Comparison of ENCODE assay signal across 16 cellular contexts in genomic region chr20:60054716-60055371, GRCh38.
DNase-seq lines count a peak whose midpoint lies in the region; ATAC-seq and TF ChIP-seq lines count a peak whose summit lies in the region.
"Had no signal": no experiment of that assay in that cellular context is flagged by ENCODE, and none has a peak within 500 bp of the region (broad histone marks: within the 10 kb centered on the region; RNA-seq: fewer than 3 reads in every experiment).

No MANE protein-coding gene starts in this region.

- H3K27ac ChIP-seq in osteoblast (ENCODE audit: low read depth, low read length) = no peak overlapping the region
- H3K27ac ChIP-seq: SJSA1, tibial artery had no signal

- H3K4me3 ChIP-seq in osteoblast (ENCODE audit: insufficient read depth, low read length) = no peak overlapping the region
- H3K4me3 ChIP-seq: SJSA1, tibial artery had no signal

- H3K79me2 ChIP-seq in osteoblast (ENCODE audit: insufficient read depth, low read length) = no peaks in the 10 kb centered on the region

- H3K9me3 Mint-ChIP-seq in T-helper 1 cell treated with Interleukin-12 subunit alpha and Interleukin-12 subunit beta and Interleukin-4 antibody, amounts not matched to agents 30 μg/mL and 1 μg/mL, for 36 hours = no peaks in the 10 kb centered on the region
- H3K9me3 Mint-ChIP-seq in activated CD4-positive, alpha-beta memory T cell treated with anti-CD3 and anti-CD28 coated beads, Interleukin-2, amount 10 ng/mL, durations not matched to agents 7 days and 5 days = no peaks in the 10 kb centered on the region
- H3K9me3 Mint-ChIP-seq: activated naive CD4-positive, alpha-beta T cell treated with anti-CD3 and anti-CD28 coated beads for 36 hours; nephron had no signal

- H3K27me3 ChIP-seq in osteoblast (ENCODE audit: insufficient read depth, low read length) = no peaks in the 10 kb centered on the region
- H3K27me3 ChIP-seq: SJSA1 had no signal

- no peak for ATAC-seq in esophagus mucosa

- H3K4me2 ChIP-seq in osteoblast (ENCODE audit: insufficient read depth, low read length) = no peak overlapping the region

- peaks cover 4% of the 10 kb centered on the region for H3K27me3 Mint-ChIP-seq in T-helper 1 cell treated with Interleukin-12 subunit alpha and Interleukin-12 subunit beta and Interleukin-4 antibody, amounts not matched to agents 30 μg/mL and 1 μg/mL, for 36 hours (ENCODE audit: low read depth)
- H3K27me3 Mint-ChIP-seq in activated CD4-positive, alpha-beta memory T cell treated with anti-CD3 and anti-CD28 coated beads, Interleukin-2, amount 10 ng/mL, durations not matched to agents 7 days and 5 days = peaks cover 4% of the 10 kb centered on the region

- no peaks in the 10 kb centered on the region for H3K36me3 ChIP-seq in osteoblast (ENCODE audit: insufficient read depth, low read length)
- H3K36me3 ChIP-seq: SJSA1, tibial artery had no signal

- no peak overlapping the region for H2AFZ ChIP-seq in osteoblast (ENCODE audit: low read length)

- H3K36me3 Mint-ChIP-seq in T-helper 1 cell treated with Interleukin-12 subunit alpha and Interleukin-12 subunit beta and Interleukin-4 antibody, amounts not matched to agents 30 μg/mL and 1 μg/mL, for 36 hours (ENCODE audit: low read depth) = no peaks in the 10 kb centered on the region
- no peaks in the 10 kb centered on the region for H3K36me3 Mint-ChIP-seq in activated CD4-positive, alpha-beta memory T cell treated with anti-CD3 and anti-CD28 coated beads, Interleukin-2, amount 10 ng/mL, durations not matched to agents 7 days and 5 days (ENCODE audit: low read depth)

- H3K4me1 ChIP-seq in osteoblast (ENCODE audit: insufficient read depth, low read length) = peaks cover 7% of the 10 kb centered on the region

- no peaks in the 10 kb centered on the region for H3K9me3 ChIP-seq in osteoblast (ENCODE audit: low read depth, low read length)
- H3K9me3 ChIP-seq: SJSA1, tibial artery had no signal

- CTCF ChIA-PET in activated CD4-positive, alpha-beta memory T cell treated with anti-CD3 and anti-CD28 coated beads, Interleukin-2, amount 10 ng/mL, durations not matched to agents 7 days and 5 days (lab: Charles Lee) = interaction anchor here (1.0 to 4.3 kb wide), 2 partner anchors 106 to 121 kb away, joined by 4 to 26 read pairs; partner anchors contain the start of gene SYCP2

- POLR2A ChIA-PET in activated CD4-positive, alpha-beta memory T cell treated with anti-CD3 and anti-CD28 coated beads, Interleukin-2, amount 10 ng/mL, durations not matched to agents 7 days and 5 days (lab: Charles Lee) = interaction anchor here (1.9 to 5.3 kb wide), 2 partner anchors 94 to 114 kb away, joined by 3 to 40 read pairs; partner anchors contain the start of genes FAM217B and PPP1R3D

- no peaks in the 10 kb centered on the region for H4K20me1 ChIP-seq in osteoblast (ENCODE audit: insufficient read depth, low read length)

- peaks cover 38% of the 10 kb centered on the region for H3K4me1 Mint-ChIP-seq in T-helper 1 cell treated with Interleukin-12 subunit alpha and Interleukin-12 subunit beta and Interleukin-4 antibody, amounts not matched to agents 30 μg/mL and 1 μg/mL, for 36 hours (ENCODE audit: low read depth)
- H3K4me1 Mint-ChIP-seq in activated CD4-positive, alpha-beta memory T cell treated with anti-CD3 and anti-CD28 coated beads, Interleukin-2, amount 10 ng/mL, durations not matched to agents 7 days and 5 days = peaks cover 48% of the 10 kb centered on the region

- peak overlapping the region; percentile 12 for H3K4me3 Mint-ChIP-seq in T-helper 1 cell treated with Interleukin-12 subunit alpha and Interleukin-12 subunit beta and Interleukin-4 antibody, amounts not matched to agents 30 μg/mL and 1 μg/mL, for 36 hours
- peak overlapping the region; percentile 84 for H3K4me3 Mint-ChIP-seq in activated CD4-positive, alpha-beta memory T cell treated with anti-CD3 and anti-CD28 coated beads, Interleukin-2, amount 10 ng/mL, durations not matched to agents 7 days and 5 days
- H3K4me3 Mint-ChIP-seq: nephron had no signal

- no peak overlapping the region for H3K27ac Mint-ChIP-seq in T-helper 1 cell treated with Interleukin-12 subunit alpha and Interleukin-12 subunit beta and Interleukin-4 antibody, amounts not matched to agents 30 μg/mL and 1 μg/mL, for 36 hours
- peak overlapping the region; percentile 88 for H3K27ac Mint-ChIP-seq in activated CD4-positive, alpha-beta memory T cell treated with anti-CD3 and anti-CD28 coated beads, Interleukin-2, amount 10 ng/mL, durations not matched to agents 7 days and 5 days
- H3K27ac Mint-ChIP-seq: activated naive CD4-positive, alpha-beta T cell treated with anti-CD3 and anti-CD28 coated beads for 36 hours; nephron had no signal

- TF ChIP-seq CTCF in osteoblast (IDR thresholded peaks at IDR 0.05; ENCODE audit: extremely low read depth, low read depth, low read length) = no peak

- DNase-seq in T-helper 1 cell (no peak), Kasumi-1 (lab: John Stamatoyannopoulos, UW) (peak; percentile 56 to 68), osteoblast (ENCODE audit: insufficient read length, low spot score, missing footprints) (peak; percentile 32), foreskin melanocyte (no peak), HuH-7 (ENCODE audit: low spot score) (no peak)
- DNase-seq in activated CD4-positive, alpha-beta memory T cell treated with anti-CD3 and anti-CD28 coated beads, Interleukin-2, amount 10 ng/mL, durations not matched to agents 7 days and 5 days = no peak
- DNase-seq: DMS153, NCI-H1092 treated with DMSO at 0.1 percent for 48 hours, NCI-H524 treated with DMSO at 0.1 percent for 48 hours, small intestine had no signal

Comparison
In these comparisons a context has a peak if more than half of its experiments do, and no peak if none do; other contexts are left out.
1. DNase-seq: peak in Kasumi-1 (2 of 2) and osteoblast (single experiment); none in T-helper 1 cell (0 of 5), activated CD4-positive, alpha-beta memory T cell treated with anti-CD3 and anti-CD28 coated beads, Interleukin-2, amount 10 ng/mL, durations not matched to agents 7 days and 5 days (single experiment), foreskin melanocyte (single experiment) and HuH-7 (single experiment).